In the genomic region with DNA sequence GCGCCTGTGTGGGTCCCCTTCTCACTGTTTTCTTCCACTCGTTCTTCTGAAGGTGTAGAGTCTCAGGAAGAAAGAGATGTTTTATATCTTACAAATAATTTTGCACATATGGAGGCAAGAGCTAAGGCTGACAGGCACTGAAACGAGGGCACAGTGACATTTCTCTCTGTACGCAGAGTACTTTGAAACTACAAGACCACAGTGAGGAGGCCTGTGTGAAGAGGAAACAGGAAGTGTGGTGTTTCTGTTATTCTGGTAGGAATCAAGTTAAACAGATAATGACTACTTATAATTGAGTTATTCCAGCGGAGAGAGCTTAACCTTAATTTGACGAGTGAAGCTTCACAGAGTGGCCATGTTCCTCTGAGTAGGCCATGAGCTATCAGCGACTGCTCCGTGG, we compare ENCODE assay signal across 29 cellular contexts. TPM values are rescaled to one million over a fixed set of nuclear protein-coding genes. Genes with fewer than 3 reads are reported as not detected.
"Had no signal": no experiment of that assay in that cellular context is flagged by ENCODE, and none has a peak within 500 bp of the region (broad histone marks: within the 10 kb centered on the region; RNA-seq: fewer than 3 reads in every experiment).

No MANE protein-coding gene starts in this region.

- H3K4me3 ChIP-seq: Peyer's patch had no signal

- DNase-seq: activated CD4-positive, alpha-beta T cell treated with anti-CD3 and anti-CD28 coated beads, Interleukin-2, amount 10 ng/mL, durations not matched to agents 24 days and 14 days; activated CD4-positive, alpha-beta T cell treated with anti-CD3 and anti-CD28 coated beads, Interleukin-2, amount 50 U/mL, for 4 hours; activated CD8-positive, alpha-beta T cell treated with anti-CD3 and anti-CD28 coated beads for 36 hours; activated effector memory CD4-positive, alpha-beta T cell treated with anti-CD3 and anti-CD28 coated beads, Interleukin-2, amount 50 U/mL, for 16 hours; activated naive CD4-positive, alpha-beta T cell; activated T-cell treated with anti-CD3 and anti-CD28 coated beads, Interleukin-2, amount 50 U/mL, for 1 hour; activated T-cell treated with anti-CD3 and anti-CD28 coated beads, Interleukin-2, amount 50 U/mL, for 72 hours; anterior cingulate cortex; brain microvascular endothelial cell; central memory CD4-positive, alpha-beta T cell; Kasumi-1; MM.1S; MV-4-11; NCI-H1092; NCI-H1436 treated with DMSO at 0.1 percent for 48 hours; NCI-H1694 treated with DMSO at 0.1 percent for 48 hours; NCI-H2029; NCI-H345; NCI-H524 treated with DMSO at 0.1 percent for 48 hours; RPMI8226; SIG-M5; SW 1271; T-helper 1 cell; T-helper 2 cell; T-helper 9 cell had no signal

- H3K36me3 ChIP-seq: brain microvascular endothelial cell, Peyer's patch had no signal

- H3K9me3 ChIP-seq: Peyer's patch had no signal

- H3K27ac ChIP-seq: brain microvascular endothelial cell, Peyer's patch had no signal

RNA-seq across cellular contexts. Expression of gene CDH4, which starts 4.8 kb away (rescaled TPM):
- total RNA-seq: activated CD4-positive, alpha-beta T cell treated with anti-CD3 and anti-CD28 coated beads, Interleukin-2, amount 10 ng/mL, durations not matched to agents 24 days and 14 days; activated CD8-positive, alpha-beta memory T cell treated with anti-CD3 and anti-CD28 coated beads for 36 hours; NCI-H460; SK-MEL-5 had no signal
